ENCODE assay signal across 1 cellular context in genomic region chr11:62025429-62026105, GRCh38.
TF ChIP-seq lines count a peak whose summit lies in the region.

No MANE protein-coding gene starts in this region.

TF ChIP-seq in HepG2, 621 proteins besides CTCF, POLR2A, EP300 and RAD21 (continued from another document and continues in another):
- no peak for TF ChIP-seq NR0B2 (CRISPR knock-in tag; IDR thresholded peaks at IDR 0.05)
- no peak for TF ChIP-seq CC2D1A (CRISPR knock-in tag; IDR thresholded peaks at IDR 0.05)
- TF ChIP-seq, protein P1, sequence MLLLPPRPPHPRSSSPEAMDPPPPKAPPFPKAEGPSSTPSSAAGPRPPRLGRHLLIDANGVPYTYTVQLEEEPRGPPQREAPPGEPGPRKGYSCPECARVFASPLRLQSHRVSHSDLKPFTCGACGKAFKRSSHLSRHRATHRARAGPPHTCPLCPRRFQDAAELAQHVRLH (CRISPR knock-in tag; IDR thresholded peaks at IDR 0.05; ENCODE audit: borderline replicate concordance, low read depth) = no peak
- TF ChIP-seq CSRNP2 (CRISPR knock-in tag; conservative IDR thresholded peaks at IDR 0.05; ENCODE audit: low read depth) = no peak
- TF ChIP-seq ZBED4 (CRISPR knock-in tag; IDR thresholded peaks at IDR 0.05; ENCODE audit: borderline replicate concordance) = no peak
- peak; percentile 91 for TF ChIP-seq TBX2 (CRISPR knock-in tag; IDR thresholded peaks at IDR 0.05; ENCODE audit: borderline replicate concordance)
- peak; percentile 80; the same call in 1 of the 2 replicates for TF ChIP-seq SKIL (CRISPR knock-in tag; IDR thresholded peaks at IDR 0.05; ENCODE audit: borderline replicate concordance)
- TF ChIP-seq, protein P2, sequence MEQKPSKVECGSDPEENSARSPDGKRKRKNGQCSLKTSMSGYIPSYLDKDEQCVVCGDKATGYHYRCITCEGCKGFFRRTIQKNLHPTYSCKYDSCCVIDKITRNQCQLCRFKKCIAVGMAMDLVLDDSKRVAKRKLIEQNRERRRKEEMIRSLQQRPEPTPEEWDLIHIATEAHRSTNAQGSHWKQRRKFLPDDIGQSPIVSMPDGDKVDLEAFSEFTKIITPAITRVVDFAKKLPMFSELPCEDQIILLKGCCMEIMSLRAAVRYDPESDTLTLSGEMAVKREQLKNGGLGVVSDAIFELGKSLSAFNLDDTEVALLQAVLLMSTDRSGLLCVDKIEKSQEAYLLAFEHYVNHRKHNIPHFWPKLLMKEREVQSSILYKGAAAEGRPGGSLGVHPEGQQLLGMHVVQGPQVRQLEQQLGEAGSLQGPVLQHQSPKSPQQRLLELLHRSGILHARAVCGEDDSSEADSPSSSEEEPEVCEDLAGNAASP (CRISPR knock-in tag; IDR thresholded peaks at IDR 0.05; ENCODE audit: borderline replicate concordance) = no peak
- no peak for TF ChIP-seq ZNF44 (CRISPR knock-in tag; IDR thresholded peaks at IDR 0.05)
- no peak for TF ChIP-seq TERF1 (CRISPR knock-in tag; IDR thresholded peaks at IDR 0.05)
- no peak for TF ChIP-seq HNRNPUL1 (IDR thresholded peaks at IDR 0.05; ENCODE audit: low read depth, low read length)
- no peak for TF ChIP-seq BRD4 (CRISPR knock-in tag; IDR thresholded peaks at IDR 0.05)
- TF ChIP-seq ZNF205 (CRISPR knock-in tag; IDR thresholded peaks at IDR 0.05) = 0 out of 2 replicates have a peak, but pooled peaks have one; percentile 30
- TF ChIP-seq CHD4 (IDR thresholded peaks at IDR 0.05; ENCODE audit: borderline replicate concordance, low read length) = no peak
- no peak for TF ChIP-seq ATF2 (CRISPR knock-in tag; IDR thresholded peaks at IDR 0.05)
- TF ChIP-seq ZNF674 (CRISPR knock-in tag; IDR thresholded peaks at IDR 0.05; ENCODE audit: low read depth) = no peak
- TF ChIP-seq SP5 (CRISPR knock-in tag; IDR thresholded peaks at IDR 0.05; ENCODE audit: borderline replicate concordance, low read depth) = peak; percentile 94
- no peak for TF ChIP-seq FOXA1 (IDR thresholded peaks at IDR 0.05)
- peak; percentile 48; the same call in 1 of the 2 replicates for TF ChIP-seq FOXA1 (CRISPR knock-in tag; IDR thresholded peaks at IDR 0.05)
- no peak for TF ChIP-seq ADNP (CRISPR knock-in tag; IDR thresholded peaks at IDR 0.05)
- peak; percentile 78; the same call in 1 of the 2 replicates for TF ChIP-seq YEATS4 (CRISPR knock-in tag; IDR thresholded peaks at IDR 0.05; ENCODE audit: borderline replicate concordance)
- TF ChIP-seq HMG20B (CRISPR knock-in tag; conservative IDR thresholded peaks at IDR 0.05) = no peak
- TF ChIP-seq ZFAT (CRISPR knock-in tag; conservative IDR thresholded peaks at IDR 0.05) = no peak
- no peak for TF ChIP-seq RORA (CRISPR knock-in tag; IDR thresholded peaks at IDR 0.05)
- TF ChIP-seq, protein P3, sequence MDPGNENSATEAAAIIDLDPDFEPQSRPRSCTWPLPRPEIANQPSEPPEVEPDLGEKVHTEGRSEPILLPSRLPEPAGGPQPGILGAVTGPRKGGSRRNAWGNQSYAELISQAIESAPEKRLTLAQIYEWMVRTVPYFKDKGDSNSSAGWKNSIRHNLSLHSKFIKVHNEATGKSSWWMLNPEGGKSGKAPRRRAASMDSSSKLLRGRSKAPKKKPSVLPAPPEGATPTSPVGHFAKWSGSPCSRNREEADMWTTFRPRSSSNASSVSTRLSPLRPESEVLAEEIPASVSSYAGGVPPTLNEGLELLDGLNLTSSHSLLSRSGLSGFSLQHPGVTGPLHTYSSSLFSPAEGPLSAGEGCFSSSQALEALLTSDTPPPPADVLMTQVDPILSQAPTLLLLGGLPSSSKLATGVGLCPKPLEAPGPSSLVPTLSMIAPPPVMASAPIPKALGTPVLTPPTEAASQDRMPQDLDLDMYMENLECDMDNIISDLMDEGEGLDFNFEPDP (CRISPR knock-in tag; conservative IDR thresholded peaks at IDR 0.05) = no peak
- no peak for TF ChIP-seq ZFP36L2 (CRISPR knock-in tag; IDR thresholded peaks at IDR 0.05)
- peak; percentile 38; the same call in 1 of the 2 replicates for TF ChIP-seq RFXAP (CRISPR knock-in tag; IDR thresholded peaks at IDR 0.05; ENCODE audit: borderline replicate concordance)
- TF ChIP-seq MIER2 (CRISPR knock-in tag; IDR thresholded peaks at IDR 0.05) = 0 out of 2 replicates have a peak, but pooled peaks have one; percentile 10
- no peak for TF ChIP-seq GMEB2 (CRISPR knock-in tag; IDR thresholded peaks at IDR 0.05; ENCODE audit: low read depth)
- peak; percentile 59; the same call in 1 of the 2 replicates for TF ChIP-seq ZNF501 (CRISPR knock-in tag; IDR thresholded peaks at IDR 0.05)
- TF ChIP-seq ZNF326 (CRISPR knock-in tag; IDR thresholded peaks at IDR 0.05; ENCODE audit: borderline replicate concordance) = no peak
- TF ChIP-seq LCORL (IDR thresholded peaks at IDR 0.05) = no peak
- peak; percentile 89; the same call in 1 of the 2 replicates for TF ChIP-seq LCORL (CRISPR knock-in tag; IDR thresholded peaks at IDR 0.05)
- TF ChIP-seq CHCHD3 (CRISPR knock-in tag; IDR thresholded peaks at IDR 0.05) = no peak
- TF ChIP-seq CERS6 (CRISPR knock-in tag; IDR thresholded peaks at IDR 0.05) = no peak
- peak; percentile 77 for TF ChIP-seq ZNF670 (CRISPR knock-in tag; IDR thresholded peaks at IDR 0.05; ENCODE audit: borderline replicate concordance)
- TF ChIP-seq ZNF530 (CRISPR knock-in tag; IDR thresholded peaks at IDR 0.05; ENCODE audit: low read depth) = no peak
- TF ChIP-seq MBD4 (IDR thresholded peaks at IDR 0.05; ENCODE audit: borderline replicate concordance, low read length) = no peak
- TF ChIP-seq SP140L (CRISPR knock-in tag; IDR thresholded peaks at IDR 0.05; ENCODE audit: borderline replicate concordance) = no peak
- 0 out of 2 replicates have a peak, but pooled peaks have one; percentile 19 for TF ChIP-seq SALL2 (CRISPR knock-in tag; IDR thresholded peaks at IDR 0.05)
- peak; percentile 44 for TF ChIP-seq JUN (CRISPR knock-in tag; IDR thresholded peaks at IDR 0.05)
- TF ChIP-seq HHEX (CRISPR knock-in tag; IDR thresholded peaks at IDR 0.05) = no peak
- TF ChIP-seq ZFY (CRISPR knock-in tag; IDR thresholded peaks at IDR 0.05) = 0 out of 2 replicates have a peak, but pooled peaks have one; percentile 32
- TF ChIP-seq DPF2 (CRISPR knock-in tag; IDR thresholded peaks at IDR 0.05; ENCODE audit: borderline replicate concordance, low read depth) = 0 out of 2 replicates have a peak, but pooled peaks have one; percentile 48
- TF ChIP-seq ZNF569 (CRISPR knock-in tag; IDR thresholded peaks at IDR 0.05; ENCODE audit: borderline replicate concordance) = no peak
- no peak; the same call in 1 of the 2 replicates for TF ChIP-seq NCOA2 (CRISPR knock-in tag; IDR thresholded peaks at IDR 0.05)
- no peak for TF ChIP-seq SIX4 (CRISPR knock-in tag; IDR thresholded peaks at IDR 0.05)
- no peak for TF ChIP-seq ZBTB1 (CRISPR knock-in tag; IDR thresholded peaks at IDR 0.05; ENCODE audit: borderline replicate concordance)
- peak in 1 of 2 experiments; percentile 96; a peak in 2 of 4 replicates for TF ChIP-seq ATF4 (CRISPR knock-in tag; IDR thresholded peaks at IDR 0.05)
- no peak for TF ChIP-seq ATRX (CRISPR knock-in tag; IDR thresholded peaks at IDR 0.05; ENCODE audit: borderline replicate concordance)
